26 cellular contexts compared by ENCODE assay signal in genomic region chr17:81569986-81570514, GRCh38.
"Had no signal": no experiment of that assay in that cellular context is flagged by ENCODE, and none has a peak within 500 bp of the region (broad histone marks: within the 10 kb centered on the region; RNA-seq: fewer than 3 reads in every experiment).

No MANE protein-coding gene starts in this region.

- H3K9me3 Mint-ChIP-seq: activated CD4-positive, alpha-beta memory T cell treated with anti-CD3 and anti-CD28 coated beads for 36 hours; activated CD4-positive, alpha-beta T cell treated with anti-CD3 and anti-CD28 coated beads, Interleukin-2, amount 10 ng/mL, durations not matched to agents 7 days and 5 days; activated naive CD4-positive, alpha-beta T cell treated with anti-CD3 and anti-CD28 coated beads, Interleukin-2, amount 50 U/mL, for 72 hours; activated naive CD8-positive, alpha-beta T cell treated with anti-CD3 and anti-CD28 coated beads, Interleukin-2, amount 50 U/mL, for 24 hours; activated T-cell treated with anti-CD3 and anti-CD28 coated beads, Interleukin-2, amount 50 U/mL, for 4 hours; T-helper 1 cell treated with Interleukin-12 subunit alpha and Interleukin-12 subunit beta and Interleukin-4 antibody, amounts not matched to agents 30 μg/mL and 1 μg/mL, for 36 hours had no signal

- H3K9me3 ChIP-seq: MG63, SJSA1 had no signal

- H3K27me3 ChIP-seq: MG63, SJSA1 had no signal

- H3K4me3 Mint-ChIP-seq: activated CD4-positive, alpha-beta memory T cell treated with anti-CD3 and anti-CD28 coated beads for 36 hours; activated CD4-positive, alpha-beta T cell treated with anti-CD3 and anti-CD28 coated beads, Interleukin-2, amount 10 ng/mL, durations not matched to agents 7 days and 5 days; activated naive CD8-positive, alpha-beta T cell treated with anti-CD3 and anti-CD28 coated beads, Interleukin-2, amount 50 U/mL, for 24 hours; activated T-cell treated with anti-CD3 and anti-CD28 coated beads, Interleukin-2, amount 50 U/mL, for 4 hours; T-helper 1 cell treated with Interleukin-12 subunit alpha and Interleukin-12 subunit beta and Interleukin-4 antibody, amounts not matched to agents 30 μg/mL and 1 μg/mL, for 36 hours had no signal

- H3K4me1 Mint-ChIP-seq: activated naive CD8-positive, alpha-beta T cell treated with anti-CD3 and anti-CD28 coated beads, Interleukin-2, amount 50 U/mL, for 24 hours had no signal

- H3K4me3 ChIP-seq: MG63, SJSA1 had no signal

- DNase-seq: activated CD4-positive, alpha-beta memory T cell treated with anti-CD3 and anti-CD28 coated beads for 36 hours; activated CD4-positive, alpha-beta T cell treated with anti-CD3 and anti-CD28 coated beads, Interleukin-2, amount 10 ng/mL, durations not matched to agents 7 days and 5 days; activated CD4-positive, CD25-positive, alpha-beta regulatory T cell; activated CD8-positive, alpha-beta memory T cell treated with anti-CD3 and anti-CD28 coated beads for 24 hours; activated effector memory CD4-positive, alpha-beta T cell treated with anti-CD3 and anti-CD28 coated beads, Interleukin-2, amount 50 U/mL, for 16 hours; activated naive CD4-positive, alpha-beta T cell treated with Interleukin-2 at 50 U/mL for 16 hours; activated naive CD8-positive, alpha-beta T cell treated with anti-CD3 and anti-CD28 coated beads, Interleukin-2, amount 50 U/mL, for 24 hours; activated T-cell treated with anti-CD3 and anti-CD28 coated beads, Interleukin-2, amount 50 U/mL, for 4 hours; amniotic stem cell; cerebellar nuclear complex; MG63; MV-4-11; NCI-H1092 treated with DMSO at 0.1 percent for 48 hours; NCI-H1417 treated with DMSO at 0.1 percent for 48 hours; NCI-H1694 treated with DMSO at 0.1 percent for 48 hours; NCI-H2029 treated with DMSO at 0.1 percent for 48 hours; NCI-H345; NCI-H510A; NCI-H526 treated with DMSO at 0.1 percent for 48 hours; NCI-H82; RPMI8226; SHP77; T-helper 9 cell had no signal

- ATAC-seq: activated naive CD4-positive, alpha-beta T cell treated with anti-CD3 and anti-CD28 coated beads, Interleukin-2, amount 50 U/mL, for 72 hours; activated naive CD8-positive, alpha-beta T cell treated with anti-CD3 and anti-CD28 coated beads, Interleukin-2, amount 50 U/mL, for 24 hours; activated T-cell treated with anti-CD3 and anti-CD28 coated beads, Interleukin-2, amount 50 U/mL, for 4 hours had no signal

- H3K27me3 Mint-ChIP-seq: activated CD4-positive, alpha-beta memory T cell treated with anti-CD3 and anti-CD28 coated beads for 36 hours; activated CD4-positive, alpha-beta T cell treated with anti-CD3 and anti-CD28 coated beads, Interleukin-2, amount 10 ng/mL, durations not matched to agents 7 days and 5 days; activated naive CD8-positive, alpha-beta T cell treated with anti-CD3 and anti-CD28 coated beads, Interleukin-2, amount 50 U/mL, for 24 hours had no signal

- H3K27ac Mint-ChIP-seq: activated CD4-positive, alpha-beta memory T cell treated with anti-CD3 and anti-CD28 coated beads for 36 hours; activated CD4-positive, alpha-beta T cell treated with anti-CD3 and anti-CD28 coated beads, Interleukin-2, amount 10 ng/mL, durations not matched to agents 7 days and 5 days; activated naive CD4-positive, alpha-beta T cell treated with anti-CD3 and anti-CD28 coated beads, Interleukin-2, amount 50 U/mL, for 72 hours; activated naive CD8-positive, alpha-beta T cell treated with anti-CD3 and anti-CD28 coated beads, Interleukin-2, amount 50 U/mL, for 24 hours; T-helper 1 cell treated with Interleukin-12 subunit alpha and Interleukin-12 subunit beta and Interleukin-4 antibody, amounts not matched to agents 30 μg/mL and 1 μg/mL, for 36 hours had no signal

- H3K27ac ChIP-seq: SJSA1 had no signal
